In genomic region chr3:141797167-141797773, GRCh38 we compare ENCODE assay signal across 8 cellular contexts. TPM values are rescaled to one million over a fixed set of nuclear protein-coding genes. Genes with fewer than 3 reads are reported as not detected.
DNase-seq lines count a peak whose midpoint lies in the region; ATAC-seq and TF ChIP-seq lines count a peak whose summit lies in the region.

No MANE protein-coding gene starts in this region.

- no peaks in the 10 kb centered on the region for H3K36me3 ChIP-seq in BLaER1 treated with 17β-estradiol and CSF1 and Interleukin-3, amounts not matched to agents 10 nM and 100 nM
- no peaks in the 10 kb centered on the region for H3K36me3 ChIP-seq in GM23338 (ENCODE audit: insufficient read depth)
- H3K36me3 ChIP-seq in liver (ENCODE audit: control insufficient read depth in 4 of 4, insufficient read depth in 3 of 4, low read depth in 1 of 4, low read length in 3 of 4) = no peaks in the 10 kb centered on the region

- no peaks in the 10 kb centered on the region for H3K27me3 ChIP-seq in BLaER1 treated with 17β-estradiol and CSF1 and Interleukin-3, amounts not matched to agents 10 nM and 100 nM
- H3K27me3 ChIP-seq in GM23338 (ENCODE audit: insufficient read depth) (peaks cover 25% of the 10 kb centered on the region), liver (ENCODE audit: control insufficient read depth in 4 of 4, insufficient read depth in 4 of 4, low read length in 3 of 4) (no peaks in the 10 kb centered on the region)

- peaks cover 0 to 10% (median 6%) of the 10 kb centered on the region in 11 experiments; a peak in 7 of 22 replicates for H3K9me3 ChIP-seq in BLaER1 treated with 17β-estradiol and CSF1 and Interleukin-3, amounts not matched to agents 10 nM and 100 nM (replicated peaks in 1 of 11)
- H3K9me3 ChIP-seq in liver (ENCODE audit: control insufficient read depth in 4 of 4, low read length in 3 of 4) = no peaks in the 10 kb centered on the region

- H3K4me3 ChIP-seq in BLaER1 treated with 17β-estradiol and CSF1 and Interleukin-3, amounts not matched to agents 10 nM and 100 nM = peak overlapping the region; percentile 37 to 67 (median 54)
- H3K4me3 ChIP-seq in GM23338 = peak overlapping the region; percentile 50
- peak overlapping the region; percentile 2 to 31 (median 23) for H3K4me3 ChIP-seq in liver (ENCODE audit: low read depth in 1 of 3, low read length in 3 of 3)

- no peaks in the 10 kb centered on the region for H3K9me2 ChIP-seq in GM23338 (ENCODE audit: insufficient read depth)

- no peaks in the 10 kb centered on the region for H4K20me1 ChIP-seq in BLaER1 treated with 17β-estradiol and CSF1 and Interleukin-3, amounts not matched to agents 10 nM and 100 nM
- H4K20me1 ChIP-seq in GM23338 (replicated peaks; ENCODE audit: insufficient read depth) = no peaks in the 10 kb centered on the region

- peaks cover 44 to 64% (median 58%) of the 10 kb centered on the region in 10 experiments for H3K4me1 ChIP-seq in BLaER1 treated with 17β-estradiol and CSF1 and Interleukin-3, amounts not matched to agents 10 nM and 100 nM
- peaks cover 15% of the 10 kb centered on the region for H3K4me1 ChIP-seq in GM23338 (ENCODE audit: insufficient read depth)
- H3K4me1 ChIP-seq in liver (ENCODE audit: control insufficient read depth in 4 of 4, insufficient read depth in 4 of 4, low read length in 3 of 4) = peaks cover 0 to 11% (median 6%) of the 10 kb centered on the region in 4 donors

- peak overlapping the region; percentile 84 to 99 (median 91) for H3K27ac ChIP-seq in BLaER1 treated with 17β-estradiol and CSF1 and Interleukin-3, amounts not matched to agents 10 nM and 100 nM
- H3K27ac ChIP-seq in GM23338 (ENCODE audit: low read depth) = no peak overlapping the region
- peak overlapping the region; percentile 98 for H3K27ac ChIP-seq in VCaP
- peak overlapping the region; percentile 39 to 68 for H3K27ac ChIP-seq in liver (ENCODE audit: low read depth in 1 of 2, low read length in 2 of 2)

- H3K79me2 ChIP-seq in GM23338 (replicated peaks; ENCODE audit: insufficient read depth) = no peaks in the 10 kb centered on the region

- WGBS in liver = 21% methylated on average over 41 of the region's 41 CpGs

- peaks cover 6% of the 10 kb centered on the region; the same call in 2 of the 3 replicates for H3K36me3 Mint-ChIP-seq in GM23338 (ENCODE audit: low read depth)

- peaks cover 16% of the 10 kb centered on the region for H3K27me3 Mint-ChIP-seq in GM23338 (ENCODE audit: insufficient read depth, low read depth, poor library complexity)

- peak overlapping the region; percentile 72 for H3K27ac Mint-ChIP-seq in GM23338

- ATAC-seq in GM23338 = peak; percentile 93
- ATAC-seq in GM19351 (IDR thresholded peaks at IDR 0.05; ENCODE audit: unreplicated experiment) = no peak

- H3K4me1 Mint-ChIP-seq in GM23338 = peaks cover 31% of the 10 kb centered on the region

- H3K9me3 Mint-ChIP-seq in GM23338 = peaks cover 10% of the 10 kb centered on the region

- no peaks in the 10 kb centered on the region for H3F3A ChIP-seq in GM23338 (replicated peaks; ENCODE audit: low read depth)

- DNase-seq in GM23338 (ENCODE audit: low spot score) (peak; percentile 96), dermis blood vessel endothelial cell (peak; percentile 90), NCI-H226 (no peak)
- peak; percentile 39 for DNase-seq in stimulated activated CD4-positive, alpha-beta T cell treated with anti-CD3 and anti-CD28 coated beads, Interleukin-4, amount 100 ng/mL, for 1 hour

- H2AFZ ChIP-seq in GM23338 = peak overlapping the region; percentile 97

- no peak for TF ChIP-seq RAD21 in liver (IDR thresholded peaks at IDR 0.05)

- peak overlapping the region; percentile 77 for H3K4me3 Mint-ChIP-seq in GM23338

- H3K4me2 ChIP-seq in BLaER1 treated with 17β-estradiol and CSF1 and Interleukin-3, amounts not matched to agents 10 nM and 100 nM = peak overlapping the region; percentile 84 to 96 (median 92)
- H3K4me2 ChIP-seq in GM23338 = peak overlapping the region; percentile 74

- peak overlapping the region; percentile 81 to 91 (median 86) for H3K9ac ChIP-seq in BLaER1 treated with 17β-estradiol and CSF1 and Interleukin-3, amounts not matched to agents 10 nM and 100 nM
- H3K9ac ChIP-seq in liver (ENCODE audit: low read depth in 1 of 2, low read length in 2 of 2) = no peak overlapping the region

- TF ChIP-seq CTCF in GM23338 (conservative IDR thresholded peaks at IDR 0.05; ENCODE audit: low read depth in 2 of 2) (no peak), VCaP (conservative IDR thresholded peaks at IDR 0.05) (no peak), liver (IDR thresholded peaks at IDR 0.05; ENCODE audit: low read depth, low read length, missing input control) (no peak)

TF ChIP-seq in GM23338, 12 proteins besides CTCF, POLR2A, EP300 and RAD21:
- TF ChIP-seq EZH2phosphoT487 (IDR thresholded peaks at IDR 0.05; ENCODE audit: unreplicated experiment) = no peak
- peak; percentile 51 for TF ChIP-seq POLR2AphosphoS5 (IDR thresholded peaks at IDR 0.05; ENCODE audit: low read depth)

TF ChIP-seq in liver, 16 proteins besides CTCF, POLR2A, EP300 and RAD21:
- TF ChIP-seq, protein P1, sequence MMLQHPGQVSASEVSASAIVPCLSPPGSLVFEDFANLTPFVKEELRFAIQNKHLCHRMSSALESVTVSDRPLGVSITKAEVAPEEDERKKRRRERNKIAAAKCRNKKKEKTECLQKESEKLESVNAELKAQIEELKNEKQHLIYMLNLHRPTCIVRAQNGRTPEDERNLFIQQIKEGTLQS (IDR thresholded peaks at IDR 0.05) = no peak
- TF ChIP-seq RXRA (IDR thresholded peaks at IDR 0.05) = no peak
- TF ChIP-seq ZBTB33 (IDR thresholded peaks at IDR 0.05) = no peak
- peak; percentile 50 for TF ChIP-seq NR2F2 (IDR thresholded peaks at IDR 0.05)
- no peak for TF ChIP-seq EGR1 (IDR thresholded peaks at IDR 0.05; ENCODE audit: low read depth in 2 of 2)
- peak; percentile 19 for TF ChIP-seq YY1 (IDR thresholded peaks at IDR 0.05)
- peak; percentile 23 for TF ChIP-seq SP1 (IDR thresholded peaks at IDR 0.05)
- peak; percentile 21 for TF ChIP-seq MAX (IDR thresholded peaks at IDR 0.05)

RNA-seq across cellular contexts. Expression of gene GRK7, which starts 34.1 kb away (rescaled TPM):
- not detected in 2 replicates for total RNA-seq in GM23338 (2014; rRNA removed; shearing (Covaris generic))
- polyA plus RNA-seq in GM23338 (2016; fragmentation: Nextera tagmentation; extraction: Ambion mirVana) = not detected in 2 replicates
- total RNA-seq in dermis blood vessel endothelial cell = not detected in 2 replicates
- under 1 TPM in 1 of 2 donors, not detected in 1; 0.08 TPM for total RNA-seq in liver
- polyA plus RNA-seq in liver = not detected

RNA-seq across cellular contexts. Expression of gene RNF7, which starts 59.2 kb away (rescaled TPM):
- total RNA-seq in GM23338 (2014; rRNA removed; shearing (Covaris generic)) = 156 and 173 TPM in 2 replicates
- polyA plus RNA-seq in GM23338 (2016; fragmentation: Nextera tagmentation; extraction: Ambion mirVana) = 254 and 256 TPM in 2 replicates
- 38.1 and 93.8 TPM in 2 replicates for total RNA-seq in dermis blood vessel endothelial cell
- 10 to 100 TPM; 11.7 to 20.7 TPM for total RNA-seq in liver
- 10 to 100 TPM; 37.2 to 71.6 TPM for polyA plus RNA-seq in liver

Comparison
In these comparisons a context has a peak if more than half of its experiments do, and no peak if none do; other contexts are left out.
1. H3K9ac ChIP-seq: peak in BLaER1 treated with 17β-estradiol and CSF1 and Interleukin-3, amounts not matched to agents 10 nM and 100 nM (11 of 11); none in liver (0 of 2).
2. Peak in every context shown above with its lines, with median percentiles within 50 percentile points of each other: H3K4me3 ChIP-seq.